ENCODE assay signal across 8 cellular contexts in the genomic region with DNA sequence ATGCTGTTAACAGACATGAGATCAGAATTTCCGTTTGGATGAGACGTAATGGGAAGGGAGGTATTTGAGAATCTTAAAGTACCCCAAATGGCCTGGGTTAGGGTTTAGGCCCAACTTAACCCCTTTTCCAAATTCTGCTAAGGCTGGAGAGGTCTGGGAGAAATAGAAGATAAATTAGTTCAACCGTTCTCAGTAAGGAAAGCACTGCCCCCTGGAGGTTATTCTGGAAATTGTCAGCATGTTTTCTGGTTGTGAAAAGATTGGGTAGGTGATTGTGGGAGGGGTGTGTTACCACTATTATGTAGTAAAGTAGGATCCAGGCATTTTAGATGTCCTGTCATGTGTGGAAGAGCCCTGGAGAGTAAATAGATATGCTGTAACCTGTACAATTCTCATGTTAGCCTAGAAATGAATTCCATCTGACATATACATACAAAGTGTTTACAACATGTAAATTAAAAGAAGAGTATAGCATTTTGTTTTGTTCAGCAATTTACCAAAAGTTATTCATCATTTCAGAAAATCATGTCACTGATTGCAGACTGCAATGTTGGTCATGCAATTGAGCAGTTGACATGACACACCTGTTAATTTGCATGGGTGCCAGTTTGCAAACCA. TPM values are rescaled to one million over a fixed set of nuclear protein-coding genes. Genes with fewer than 3 reads are reported as not detected.
DNase-seq lines count a peak whose midpoint lies in the region; ATAC-seq and TF ChIP-seq lines count a peak whose summit lies in the region.

No MANE protein-coding gene starts in this region.

- POLR2A ChIA-PET in RWPE1 (lab: Yijun Ruan, JAX; ENCODE audit: low non-redundant PET): no interaction called here

- no peak overlapping the region for H3K27ac Mint-ChIP-seq in immature natural killer cell

- no peaks in the 10 kb centered on the region for H3K36me3 Mint-ChIP-seq in immature natural killer cell

- CTCF ChIA-PET in RWPE1 (lab: Yijun Ruan, JAX): interaction anchor here (0.7 kb wide), 1 partner anchor 158 kb away, joined by 3 read pairs; no protein-coding TSS in a partner anchor

- peaks cover 2 to 7% (median 3%) of the 10 kb centered on the region in 3 donors for H3K27me3 Mint-ChIP-seq in immature natural killer cell (ENCODE audit: low read depth in 3 of 3)

- H3K27ac ChIP-seq in RWPE1: no peak overlapping the region

- H3K4me3 Mint-ChIP-seq in immature natural killer cell: no peak overlapping the region

- ATAC-seq in GM19372 (IDR thresholded peaks at IDR 0.05; ENCODE audit: low read depth, unreplicated experiment) (peak; percentile 79), HG02973 (IDR thresholded peaks at IDR 0.05; ENCODE audit: unreplicated experiment) (no peak)

- DNase-seq in DMS114 treated with DMSO at 0.1 percent for 48 hours (lab: John Stamatoyannopoulos, UW; ENCODE audit: unreplicated experiment) (peak; percentile 16), KG1 (lab: John Stamatoyannopoulos, UW) (peak; percentile 39), RWPE1 (ENCODE audit: low spot score) (peak; percentile 26), amniotic stem cell (lab: John Stamatoyannopoulos, UW) (peak; percentile 11), immature natural killer cell (peak; percentile 31 to 50 (median 49))
- peak; percentile 5 to 28 (median 22) for DNase-seq in stimulated activated CD4-positive, alpha-beta T cell treated with anti-CD3 and anti-CD28 coated beads, Interleukin-1b, Interleukin-23, amount 100 ng/mL, for 24 hours (ENCODE audit: low read depth in 4 of 4, low spot score in 1 of 4)

- no peaks in the 10 kb centered on the region for H3K9me3 Mint-ChIP-seq in immature natural killer cell

- H3K4me1 Mint-ChIP-seq in immature natural killer cell: no peaks in the 10 kb centered on the region

- peak; percentile 71 for TF ChIP-seq CTCF in RWPE1 (conservative IDR thresholded peaks at IDR 0.05; ENCODE audit: low read depth)

RNA-seq across cellular contexts. Expression of gene GRXCR1, which starts 26.8 kb away (rescaled TPM):
- not detected for polyA plus RNA-seq in immature natural killer cell
